Comparison of ENCODE assay signal across 32 cellular contexts in genomic region chr10:120266037-120266436, GRCh38.
"Had no signal": no experiment of that assay in that cellular context is flagged by ENCODE, and none has a peak within 500 bp of the region (broad histone marks: within the 10 kb centered on the region; RNA-seq: fewer than 3 reads in every experiment).

No MANE protein-coding gene starts in this region.

- H3K4me3 Mint-ChIP-seq: activated CD4-positive, alpha-beta memory T cell treated with anti-CD3 and anti-CD28 coated beads for 36 hours; activated CD4-positive, alpha-beta T cell treated with anti-CD3 and anti-CD28 coated beads for 36 hours; activated CD4-positive, alpha-beta T cell treated with anti-CD3 and anti-CD28 coated beads, Interleukin-2, amount 10 ng/mL, durations not matched to agents 24 days and 14 days; activated CD8-positive, alpha-beta memory T cell treated with anti-CD3 and anti-CD28 coated beads, Interleukin-2, amount 10 ng/mL, durations not matched to agents 7 days and 5 days; activated CD8-positive, alpha-beta T cell treated with anti-CD3 and anti-CD28 coated beads, Interleukin-2, amount 10 ng/mL, durations not matched to agents 7 days and 5 days; activated naive CD4-positive, alpha-beta T cell treated with anti-CD3 and anti-CD28 coated beads for 36 hours; activated naive CD4-positive, alpha-beta T cell treated with anti-CD3 and anti-CD28 coated beads, Interleukin-2, amount 50 U/mL, for 24 hours; activated naive CD8-positive, alpha-beta T cell treated with anti-CD3 and anti-CD28 coated beads for 36 hours; activated naive CD8-positive, alpha-beta T cell treated with anti-CD3 and anti-CD28 coated beads, Interleukin-2, amount 50 U/mL, for 24 hours; activated T-helper 1 cell treated with anti-CD3 and anti-CD28 coated beads, Interleukin-12 subunit alpha, Interleukin-12 subunit beta, Interleukin-2, Interleukin-4 antibody, amounts not matched to agents 30 ng/mL and 10 ng/mL and 1 ng/mL, durations not matched to agents 14 hours and 24 hours and 36 hours; dendritic cell treated with granulocyte-macrophage colony-stimulating factor and Interleukin-4, amounts not matched to agents 40 ng/mL and 50 ng/mL, for 4 days had no signal

- H3K27me3 ChIP-seq: adrenal gland, body of pancreas, foreskin keratinocyte, gastrocnemius medialis, heart left ventricle had no signal

- H3K27ac ChIP-seq: adrenal gland, body of pancreas, coronary artery, dorsolateral prefrontal cortex, esophagus muscularis mucosa, foreskin keratinocyte, gastrocnemius medialis, heart left ventricle had no signal

- DNase-seq: activated CD4-positive, alpha-beta memory T cell treated with anti-CD3 and anti-CD28 coated beads for 36 hours; activated CD4-positive, alpha-beta T cell treated with anti-CD3 and anti-CD28 coated beads for 36 hours; activated CD4-positive, alpha-beta T cell treated with anti-CD3 and anti-CD28 coated beads, Interleukin-2, amount 10 ng/mL, durations not matched to agents 24 days and 14 days; activated CD4-positive, CD25-positive, alpha-beta regulatory T cell; activated CD4-positive, CD25-positive, alpha-beta regulatory T cell treated with anti-CD3 and anti-CD28 coated beads, Interleukin-2, amount 50 U/mL, for 72 hours; activated CD8-positive, alpha-beta memory T cell treated with anti-CD3 and anti-CD28 coated beads, Interleukin-2, amount 10 ng/mL, durations not matched to agents 7 days and 5 days; activated CD8-positive, alpha-beta memory T cell treated with anti-CD3 and anti-CD28 coated beads, Interleukin-2, amount 50 U/mL, for 4 hours; activated CD8-positive, alpha-beta T cell treated with anti-CD3 and anti-CD28 coated beads, Interleukin-2, amount 10 ng/mL, durations not matched to agents 7 days and 5 days; activated effector memory CD4-positive, alpha-beta T cell treated with anti-CD3 and anti-CD28 coated beads, Interleukin-2, amount 50 U/mL, for 16 hours; activated naive CD4-positive, alpha-beta T cell treated with anti-CD3 and anti-CD28 coated beads for 36 hours; activated naive CD8-positive, alpha-beta T cell treated with anti-CD3 and anti-CD28 coated beads for 36 hours; activated naive CD8-positive, alpha-beta T cell treated with anti-CD3 and anti-CD28 coated beads, Interleukin-2, amount 50 U/mL, for 24 hours; activated T-cell treated with anti-CD3 and anti-CD28 coated beads, Interleukin-2, amount 50 U/mL, for 1 hour; activated T-cell treated with anti-CD3 and anti-CD28 coated beads, Interleukin-2, amount 50 U/mL, for 48 hours; adrenal gland; amygdala; aorta; body of pancreas; dorsolateral prefrontal cortex; effector memory CD4-positive, alpha-beta T cell; erythroblast; foreskin keratinocyte; gastrocnemius medialis; glutamatergic neuron; heart left ventricle; T-helper 2 cell had no signal

- H3K4me3 ChIP-seq: adrenal gland, body of pancreas, coronary artery, dorsolateral prefrontal cortex, esophagus muscularis mucosa, gastrocnemius medialis, heart left ventricle had no signal

- H3K9me3 Mint-ChIP-seq: activated CD4-positive, alpha-beta memory T cell treated with anti-CD3 and anti-CD28 coated beads for 36 hours; activated CD4-positive, alpha-beta T cell treated with anti-CD3 and anti-CD28 coated beads, Interleukin-2, amount 10 ng/mL, durations not matched to agents 24 days and 14 days; activated naive CD4-positive, alpha-beta T cell treated with anti-CD3 and anti-CD28 coated beads for 36 hours; activated naive CD4-positive, alpha-beta T cell treated with anti-CD3 and anti-CD28 coated beads, Interleukin-2, amount 50 U/mL, for 24 hours; activated naive CD8-positive, alpha-beta T cell treated with anti-CD3 and anti-CD28 coated beads for 36 hours; activated naive CD8-positive, alpha-beta T cell treated with anti-CD3 and anti-CD28 coated beads, Interleukin-2, amount 50 U/mL, for 24 hours; activated T-helper 1 cell treated with anti-CD3 and anti-CD28 coated beads, Interleukin-12 subunit alpha, Interleukin-12 subunit beta, Interleukin-2, Interleukin-4 antibody, amounts not matched to agents 30 ng/mL and 10 ng/mL and 1 ng/mL, durations not matched to agents 14 hours and 24 hours and 36 hours; activated T-helper 2 cell treated with anti-CD3 and anti-CD28 coated beads, Interferon-gamma antibody, Interleukin-2, Interleukin-4, amounts not matched to agents 10 μg/mL and 5 μg/mL and 100 μg/mL, durations not matched to agents 14 hours and 24 hours and 36 hours; dendritic cell treated with granulocyte-macrophage colony-stimulating factor and Interleukin-4, amounts not matched to agents 40 ng/mL and 50 ng/mL, for 4 days had no signal

- H3K27me3 Mint-ChIP-seq: dendritic cell treated with granulocyte-macrophage colony-stimulating factor and Interleukin-4, amounts not matched to agents 40 ng/mL and 50 ng/mL, for 4 days had no signal

- H3K9me3 ChIP-seq: adrenal gland, body of pancreas, gastrocnemius medialis had no signal

- H3K4me1 Mint-ChIP-seq: activated CD4-positive, alpha-beta T cell treated with anti-CD3 and anti-CD28 coated beads for 36 hours; activated CD4-positive, alpha-beta T cell treated with anti-CD3 and anti-CD28 coated beads, Interleukin-2, amount 10 ng/mL, durations not matched to agents 24 days and 14 days; activated CD8-positive, alpha-beta memory T cell treated with anti-CD3 and anti-CD28 coated beads, Interleukin-2, amount 10 ng/mL, durations not matched to agents 7 days and 5 days; activated naive CD4-positive, alpha-beta T cell treated with anti-CD3 and anti-CD28 coated beads, Interleukin-2, amount 50 U/mL, for 24 hours; activated naive CD8-positive, alpha-beta T cell treated with anti-CD3 and anti-CD28 coated beads for 36 hours; activated naive CD8-positive, alpha-beta T cell treated with anti-CD3 and anti-CD28 coated beads, Interleukin-2, amount 50 U/mL, for 24 hours had no signal

- H3K27ac Mint-ChIP-seq: activated CD4-positive, alpha-beta memory T cell treated with anti-CD3 and anti-CD28 coated beads for 36 hours; activated CD4-positive, alpha-beta T cell treated with anti-CD3 and anti-CD28 coated beads for 36 hours; activated CD4-positive, alpha-beta T cell treated with anti-CD3 and anti-CD28 coated beads, Interleukin-2, amount 10 ng/mL, durations not matched to agents 24 days and 14 days; activated CD8-positive, alpha-beta memory T cell treated with anti-CD3 and anti-CD28 coated beads, Interleukin-2, amount 10 ng/mL, durations not matched to agents 7 days and 5 days; activated CD8-positive, alpha-beta T cell treated with anti-CD3 and anti-CD28 coated beads, Interleukin-2, amount 10 ng/mL, durations not matched to agents 7 days and 5 days; activated naive CD4-positive, alpha-beta T cell treated with anti-CD3 and anti-CD28 coated beads for 36 hours; activated naive CD4-positive, alpha-beta T cell treated with anti-CD3 and anti-CD28 coated beads, Interleukin-2, amount 50 U/mL, for 24 hours; activated naive CD8-positive, alpha-beta T cell treated with anti-CD3 and anti-CD28 coated beads for 36 hours; activated naive CD8-positive, alpha-beta T cell treated with anti-CD3 and anti-CD28 coated beads, Interleukin-2, amount 50 U/mL, for 24 hours; activated T-helper 1 cell treated with anti-CD3 and anti-CD28 coated beads, Interleukin-12 subunit alpha, Interleukin-12 subunit beta, Interleukin-2, Interleukin-4 antibody, amounts not matched to agents 30 ng/mL and 10 ng/mL and 1 ng/mL, durations not matched to agents 14 hours and 24 hours and 36 hours; activated T-helper 2 cell treated with anti-CD3 and anti-CD28 coated beads, Interferon-gamma antibody, Interleukin-2, Interleukin-4, amounts not matched to agents 10 μg/mL and 5 μg/mL and 100 μg/mL, durations not matched to agents 14 hours and 24 hours and 36 hours; dendritic cell treated with granulocyte-macrophage colony-stimulating factor and Interleukin-4, amounts not matched to agents 40 ng/mL and 50 ng/mL, for 4 days had no signal

- H3K4me1 ChIP-seq: adrenal gland, esophagus muscularis mucosa, foreskin keratinocyte, gastrocnemius medialis, heart left ventricle had no signal

- ATAC-seq: activated CD4-positive, alpha-beta T cell treated with anti-CD3 and anti-CD28 coated beads for 36 hours; activated CD8-positive, alpha-beta memory T cell treated with anti-CD3 and anti-CD28 coated beads, Interleukin-2, amount 10 ng/mL, durations not matched to agents 7 days and 5 days; activated CD8-positive, alpha-beta T cell treated with anti-CD3 and anti-CD28 coated beads, Interleukin-2, amount 10 ng/mL, durations not matched to agents 7 days and 5 days; activated naive CD8-positive, alpha-beta T cell treated with anti-CD3 and anti-CD28 coated beads, Interleukin-2, amount 50 U/mL, for 24 hours; body of pancreas; foreskin keratinocyte; gastrocnemius medialis; heart left ventricle had no signal

- H3K36me3 ChIP-seq: adrenal gland, esophagus muscularis mucosa, gastrocnemius medialis, heart left ventricle had no signal

- H3K36me3 Mint-ChIP-seq: activated CD4-positive, alpha-beta memory T cell treated with anti-CD3 and anti-CD28 coated beads for 36 hours; activated CD8-positive, alpha-beta memory T cell treated with anti-CD3 and anti-CD28 coated beads, Interleukin-2, amount 10 ng/mL, durations not matched to agents 7 days and 5 days; activated naive CD4-positive, alpha-beta T cell treated with anti-CD3 and anti-CD28 coated beads, Interleukin-2, amount 50 U/mL, for 24 hours; activated naive CD8-positive, alpha-beta T cell treated with anti-CD3 and anti-CD28 coated beads for 36 hours had no signal
